ENCODE assay signal across 20 cellular contexts in genomic region chr17:55990332-55991006, GRCh38.
"Had no signal": no experiment of that assay in that cellular context is flagged by ENCODE, and none has a peak within 500 bp of the region (broad histone marks: within the 10 kb centered on the region; RNA-seq: fewer than 3 reads in every experiment).

No MANE protein-coding gene starts in this region.

- H3K27me3 Mint-ChIP-seq: activated CD4-positive, alpha-beta T cell treated with anti-CD3 and anti-CD28 coated beads, Interleukin-2, amount 10 ng/mL, durations not matched to agents 7 days and 5 days; activated naive CD8-positive, alpha-beta T cell treated with anti-CD3 and anti-CD28 coated beads for 36 hours; central memory CD8-positive, alpha-beta T cell had no signal

- H3K27ac ChIP-seq: body of pancreas, coronary artery, esophagus squamous epithelium, right atrium auricular region, suprapubic skin had no signal

- H3K27me3 ChIP-seq: body of pancreas, esophagus squamous epithelium, right atrium auricular region, suprapubic skin had no signal

- H3K9me3 ChIP-seq: body of pancreas, mucosa of descending colon, right atrium auricular region, suprapubic skin had no signal

- H3K36me3 Mint-ChIP-seq: natural killer cell, type B pancreatic cell had no signal

- H3K4me1 Mint-ChIP-seq: activated CD4-positive, alpha-beta T cell treated with anti-CD3 and anti-CD28 coated beads, Interleukin-2, amount 10 ng/mL, durations not matched to agents 7 days and 5 days; activated naive CD8-positive, alpha-beta T cell treated with anti-CD3 and anti-CD28 coated beads for 36 hours; central memory CD8-positive, alpha-beta T cell; natural killer cell had no signal

- H3K4me3 ChIP-seq: body of pancreas, coronary artery, esophagus squamous epithelium, mucosa of descending colon, right atrium auricular region, suprapubic skin had no signal

- FAIRE-seq: small intestine, TTC549 had no signal

- H3K4me3 Mint-ChIP-seq: activated CD4-positive, alpha-beta T cell treated with anti-CD3 and anti-CD28 coated beads, Interleukin-2, amount 10 ng/mL, durations not matched to agents 7 days and 5 days; activated naive CD8-positive, alpha-beta T cell treated with anti-CD3 and anti-CD28 coated beads for 36 hours; central memory CD8-positive, alpha-beta T cell; natural killer cell; stimulated activated naive CD8-positive, alpha-beta T cell treated with anti-CD3 and anti-CD28 coated beads, Interleukin-15, Interleukin-2, amounts not matched to agents 100 ng/mL and 50 ng/mL, for 24 hours; type B pancreatic cell had no signal

- H3K36me3 ChIP-seq: esophagus squamous epithelium, right atrium auricular region, suprapubic skin had no signal

- H3K4me1 ChIP-seq: body of pancreas, esophagus squamous epithelium, right atrium auricular region, suprapubic skin had no signal

- DNase-seq: activated CD4-positive, alpha-beta T cell treated with anti-CD3 and anti-CD28 coated beads, Interleukin-2, amount 10 ng/mL, durations not matched to agents 7 days and 5 days; activated CD4-positive, CD25-positive, alpha-beta regulatory T cell; activated CD8-positive, alpha-beta memory T cell treated with anti-CD3 and anti-CD28 coated beads for 24 hours; activated naive CD8-positive, alpha-beta T cell treated with anti-CD3 and anti-CD28 coated beads for 36 hours; body of pancreas; esophagus squamous epithelium; hypothalamus; mammary epithelial cell; mucosa of descending colon; natural killer cell; occipital lobe; small intestine had no signal

- H3K27ac Mint-ChIP-seq: activated CD4-positive, alpha-beta T cell treated with anti-CD3 and anti-CD28 coated beads, Interleukin-2, amount 10 ng/mL, durations not matched to agents 7 days and 5 days; activated naive CD8-positive, alpha-beta T cell treated with anti-CD3 and anti-CD28 coated beads for 36 hours; natural killer cell; progenitor cell of endocrine pancreas; stimulated activated naive CD8-positive, alpha-beta T cell treated with anti-CD3 and anti-CD28 coated beads, Interleukin-15, Interleukin-2, amounts not matched to agents 100 ng/mL and 50 ng/mL, for 24 hours; type B pancreatic cell had no signal
